8 cellular contexts compared by ENCODE assay signal in genomic region chr1:179586107-179586823, GRCh38. TPM values are rescaled to one million over a fixed set of nuclear protein-coding genes. Genes with fewer than 3 reads are reported as not detected.
DNase-seq lines count a peak whose midpoint lies in the region; ATAC-seq and TF ChIP-seq lines count a peak whose summit lies in the region.

No MANE protein-coding gene starts in this region.

- BruUV-seq in OCI-LY7 (replicated peaks; lab: Mats Ljungman, UMichigan): no TSS peak

- H3K4me3 Mint-ChIP-seq in activated naive CD4-positive, alpha-beta T cell treated with anti-CD3 and anti-CD28 coated beads for 36 hours: no peak overlapping the region

- H3K36me3 ChIP-seq in OCI-LY7 (ENCODE audit: insufficient read depth, low read length): no peaks in the 10 kb centered on the region

- H3K4me1 ChIP-seq in foreskin keratinocyte (no peaks in the 10 kb centered on the region), OCI-LY7 (ENCODE audit: insufficient read depth, low read length, poor library complexity, severe bottlenecking) (no peaks in the 10 kb centered on the region)

- CTCF ChIA-PET in activated naive CD4-positive, alpha-beta T cell treated with anti-CD3 and anti-CD28 coated beads for 36 hours (lab: Charles Lee): interaction anchor here (0.6 to 1.0 kb wide), 4 partner anchors 14 to 234 kb away, joined by 3 to 7 read pairs (median 4); no protein-coding TSS in a partner anchor
- CTCF ChIA-PET in RWPE1 (lab: Yijun Ruan, JAX) (interaction anchor here (0.5 to 0.7 kb wide), 4 partner anchors 13 to 1218 kb away, joined by 3 read pairs; no protein-coding TSS in a partner anchor), OCI-LY7 (lab: Charles Lee; ENCODE audit: unreplicated experiment) (no interaction called here)

- H2AFZ ChIP-seq in OCI-LY7 (ENCODE audit: low read length): no peak overlapping the region

- no peaks in the 10 kb centered on the region for H3K9me3 ChIP-seq in OCI-LY7 (ENCODE audit: low read length)

- no peaks in the 10 kb centered on the region for H4K20me1 ChIP-seq in OCI-LY7 (ENCODE audit: insufficient read depth, low read length)

- H3K36me3 Mint-ChIP-seq in activated naive CD4-positive, alpha-beta T cell treated with anti-CD3 and anti-CD28 coated beads for 36 hours (ENCODE audit: low read depth): no peaks in the 10 kb centered on the region

- H3K27ac ChIP-seq in RWPE1 (no peak overlapping the region), foreskin keratinocyte (no peak overlapping the region), OCI-LY7 (ENCODE audit: low read depth, low read length, poor library complexity, severe bottlenecking) (no peak overlapping the region)

- H3K27me3 Mint-ChIP-seq in activated naive CD4-positive, alpha-beta T cell treated with anti-CD3 and anti-CD28 coated beads for 36 hours (ENCODE audit: low read depth): peaks cover 52% of the 10 kb centered on the region

- H3K4me1 Mint-ChIP-seq in activated naive CD4-positive, alpha-beta T cell treated with anti-CD3 and anti-CD28 coated beads for 36 hours (ENCODE audit: low read depth): peaks cover 3% of the 10 kb centered on the region

- ATAC-seq in foreskin keratinocyte (peak; percentile 85), omental fat pad (ENCODE audit: low FRiP score) (peak; percentile 83), GM19023 (IDR thresholded peaks at IDR 0.05; ENCODE audit: unreplicated experiment) (no peak), GM18907 (IDR thresholded peaks at IDR 0.05; ENCODE audit: unreplicated experiment) (no peak)

- H3K9me3 Mint-ChIP-seq in activated naive CD4-positive, alpha-beta T cell treated with anti-CD3 and anti-CD28 coated beads for 36 hours: no peaks in the 10 kb centered on the region

- DNase-seq in activated naive CD4-positive, alpha-beta T cell treated with anti-CD3 and anti-CD28 coated beads for 36 hours: peak; percentile 7
- no peak for DNase-seq in activated naive CD4-positive, alpha-beta T cell treated with Interleukin-2 at 50 U/mL for 16 hours
- DNase-seq in RWPE1 (ENCODE audit: low spot score) (no peak), foreskin keratinocyte (peak in 1 of 2 donors; percentile 17), omental fat pad (ENCODE audit: low spot score) (no peak), OCI-LY7 (ENCODE audit: low spot score) (no peak)

- no peaks in the 10 kb centered on the region for H3K9me2 ChIP-seq in OCI-LY7 (ENCODE audit: insufficient read depth, low read length)

- no peak overlapping the region for H3K27ac Mint-ChIP-seq in activated naive CD4-positive, alpha-beta T cell treated with anti-CD3 and anti-CD28 coated beads for 36 hours

- no peak overlapping the region for H3K4me2 ChIP-seq in OCI-LY7 (ENCODE audit: low read length)

- TF ChIP-seq CTCF in RWPE1 (conservative IDR thresholded peaks at IDR 0.05; ENCODE audit: low read depth) (0 out of 2 replicates have a peak, but pooled peaks have one; percentile 12), foreskin keratinocyte (conservative IDR thresholded peaks at IDR 0.05) (peak; percentile 68), omental fat pad (IDR thresholded peaks at IDR 0.05) (no peak), OCI-LY7 (conservative IDR thresholded peaks at IDR 0.05; ENCODE audit: low read length) (no peak)

- H3K27me3 ChIP-seq in foreskin keratinocyte: peaks cover 41% of the 10 kb centered on the region

- POLR2A ChIA-PET in RWPE1 (lab: Yijun Ruan, JAX; ENCODE audit: low non-redundant PET): no interaction called here
- POLR2A ChIA-PET in OCI-LY7 (lab: Charles Lee): interaction anchor here (0.6 kb wide), 1 partner anchor 124 kb away, joined by 3 read pairs; no protein-coding TSS in a partner anchor

- H3K79me2 ChIP-seq in OCI-LY7 (ENCODE audit: insufficient read depth, low read depth, low read length): no peaks in the 10 kb centered on the region

- no peak overlapping the region for H3K4me3 ChIP-seq in OCI-LY7 (ENCODE audit: low read depth, low read length, poor library complexity, severe bottlenecking)

- intact Hi-C loops in activated naive CD4-positive, alpha-beta T cell treated with anti-CD3 and anti-CD28 coated beads for 36 hours (cut with micrococcal nuclease): no loop called here
- intact Hi-C loops in OCI-LY7 (cut with micrococcal nuclease; ENCODE audit: unreplicated experiment): no loop called here

RNA-seq across cellular contexts. Expression of gene TDRD5, which starts 5.4 kb away (rescaled TPM):
- not detected for total RNA-seq in activated naive CD4-positive, alpha-beta T cell treated with anti-CD3 and anti-CD28 coated beads for 36 hours
- not detected in 2 replicates for total RNA-seq in foreskin keratinocyte
- polyA plus RNA-seq in foreskin keratinocyte: not detected in 2 replicates
- under 1 TPM in 3 of 4 donors, not detected in 1; 0.24 to 0.44 (median 0.37) TPM for total RNA-seq in omental fat pad
- not detected in 2 replicates for total RNA-seq in OCI-LY7 (2014; rRNA removed; shearing (Covaris generic))
- not detected in 2 replicates for total RNA-seq in OCI-LY7 (2022)

RNA-seq across cellular contexts. Expression of gene NPHS2, which starts 10.5 kb away (rescaled TPM):
- not detected for total RNA-seq in activated naive CD4-positive, alpha-beta T cell treated with anti-CD3 and anti-CD28 coated beads for 36 hours
- total RNA-seq in foreskin keratinocyte (not detected in 2 replicates), omental fat pad (not detected), OCI-LY7 (2022) (not detected in 2 replicates)
- not detected in 2 replicates for polyA plus RNA-seq in foreskin keratinocyte
- total RNA-seq in OCI-LY7 (2014; rRNA removed; shearing (Covaris generic)): not detected in 2 replicates

Comparison
In these comparisons a context has a peak if more than half of its experiments do, and no peak if none do; other contexts are left out.
1. CTCF ChIP-seq: peak in RWPE1 (single experiment) and foreskin keratinocyte (single experiment); none in omental fat pad (0 of 3) and OCI-LY7 (single experiment).
2. ATAC-seq: peak in foreskin keratinocyte (single experiment) and omental fat pad (single experiment); none in GM19023 (single experiment) and GM18907 (single experiment).